19 cellular contexts compared by ENCODE assay signal in genomic region chr10:112899396-112900065, GRCh38. TPM values are rescaled to one million over a fixed set of nuclear protein-coding genes. Genes with fewer than 3 reads are reported as not detected.
DNase-seq lines count a peak whose midpoint lies in the region; ATAC-seq, FAIRE-seq and TF ChIP-seq lines count a peak whose summit lies in the region.
"Had no signal": no experiment of that assay in that cellular context is flagged by ENCODE, and none has a peak within 500 bp of the region (broad histone marks: within the 10 kb centered on the region; RNA-seq: fewer than 3 reads in every experiment).

No MANE protein-coding gene starts in this region.

- no peaks in the 10 kb centered on the region for H3K79me2 ChIP-seq in H1 (ENCODE audit: control insufficient read depth in 1 of 2, insufficient read depth in 2 of 2, low read length in 2 of 2)

- POLR2A ChIA-PET in HEK293 (lab: Yijun Ruan, JAX): no interaction called here
- POLR2A ChIA-PET in H1 (lab: Charles Lee; ENCODE audit: partially characterized antibody): interaction anchor here (0.6 to 2.5 kb wide), 9 partner anchors 10 to 355 kb away, joined by 3 to 11 read pairs (median 4); no protein-coding TSS in a partner anchor

- H3K9ac ChIP-seq in H1 (replicated peaks in 1 of 4; ENCODE audit: extremely low read depth in 1 of 4, low read depth in 3 of 4, low read length in 3 of 4) (no peak overlapping the region), mesenchymal stem cell (ENCODE audit: low read length) (no peak overlapping the region)

- H3K4me1 ChIP-seq in HEK293 (ENCODE audit: control insufficient read depth, insufficient read depth, low read length) (0 out of 2 replicates have a peak, but pooled peaks cover 6% of the 10 kb centered on the region), H1 (replicated peaks in 1 of 4; ENCODE audit: control insufficient read depth in 3 of 4, insufficient read depth in 4 of 4, low read length in 3 of 4) (peaks cover 2 to 19% (median 17%) of the 10 kb centered on the region in 4 experiments), mesenchymal stem cell (ENCODE audit: control insufficient read depth, insufficient read depth, low read depth, low read length) (peaks cover 11% of the 10 kb centered on the region), thoracic aorta (ENCODE audit: control insufficient read depth in 1 of 2, low read depth in 2 of 2) (peaks cover 3 to 17% of the 10 kb centered on the region in 2 donors)
- H3K4me1 ChIP-seq: uterus had no signal

- H2BK5ac ChIP-seq in H1 (ENCODE audit: low read depth, low read length) (no peak overlapping the region), mesenchymal stem cell (ENCODE audit: low read depth, low read length, poor library complexity, severe bottlenecking) (no peak overlapping the region)

- CTCF ChIA-PET in HEK293 (lab: Yijun Ruan, JAX): interaction anchor here (0.7 kb wide), 1 partner anchor 156 kb away, joined by 3 read pairs; no protein-coding TSS in a partner anchor
- CTCF ChIA-PET in H1 (lab: Charles Lee; ENCODE audit: partially characterized antibody): interaction anchor here (0.6 to 1.8 kb wide), 6 partner anchors 20 to 296 kb away, joined by 3 to 5 read pairs (median 4); no protein-coding TSS in a partner anchor

- no peak overlapping the region for H4K5ac ChIP-seq in H1 (ENCODE audit: insufficient read length, low read depth, low read length)

- H2BK20ac ChIP-seq in H1 (ENCODE audit: low read length): no peak overlapping the region

- H2BK120ac ChIP-seq in H1 (replicated peaks; ENCODE audit: low read depth, low read length) (peak overlapping the region; percentile 26), mesenchymal stem cell (ENCODE audit: low read depth, low read length) (no peak overlapping the region)

- H3K27ac ChIP-seq in HEK293 (ENCODE audit: extremely low read depth, low read depth, low read length) (no peak overlapping the region), H1 (ENCODE audit: low read depth, low read length) (no peak overlapping the region), mesenchymal stem cell (ENCODE audit: low read length, poor library complexity, severe bottlenecking) (peak overlapping the region; percentile 86), thoracic aorta (no peak overlapping the region)
- H3K27ac ChIP-seq: uterus had no signal

- H4K20me1 ChIP-seq in H1 (replicated peaks in 1 of 2; ENCODE audit: control insufficient read depth in 1 of 2, insufficient read depth in 2 of 2, low read length in 2 of 2): no peaks in the 10 kb centered on the region

- H3K4me3 ChIP-seq in HEK293 (ENCODE audit: low read depth, low read length) (no peak overlapping the region), H1 (ENCODE audit: extremely low read depth in 1 of 4, insufficient read depth in 2 of 4, low read depth in 3 of 4, low read length in 4 of 4) (peak overlapping the region in 3 of 4 experiments; percentile 15 to 51 (median 26); a peak in 4 of 8 replicates), mesenchymal stem cell (ENCODE audit: insufficient read depth in 1 of 2, low read depth in 1 of 2, low read length in 2 of 2) (no peak overlapping the region), thoracic aorta (peak overlapping the region; percentile 53)
- H3K4me3 ChIP-seq: uterus had no signal

- H2AK5ac ChIP-seq in H1 (ENCODE audit: low read depth, low read length) (no peak overlapping the region), mesenchymal stem cell (ENCODE audit: low read length, severe bottlenecking) (peak overlapping the region; percentile 76)

- H2BK12ac ChIP-seq in H1 (ENCODE audit: low read depth, low read length) (0 out of 2 replicates have a peak overlapping the region, but pooled peaks have one; percentile 28), mesenchymal stem cell (ENCODE audit: low read length in 2 of 2) (no peak overlapping the region)

- H3K18ac ChIP-seq in H1 (ENCODE audit: extremely low read depth, low read length) (peak overlapping the region; percentile 20; the same call in 1 of the 2 replicates), mesenchymal stem cell (ENCODE audit: low read depth in 1 of 2, low read length in 2 of 2) (no peak overlapping the region)

- no peak overlapping the region for H3K56ac ChIP-seq in H1 (replicated peaks; ENCODE audit: insufficient read length, low read depth, low read length)

- FAIRE-seq in H1 (lab: Jason Lieb, UNC): peak; percentile 24

- H3K4ac ChIP-seq in H1 (replicated peaks; ENCODE audit: insufficient read length, low read depth, low read length): no peak overlapping the region
- no peak overlapping the region for H3K4ac ChIP-seq in mesenchymal stem cell (ENCODE audit: low read depth in 1 of 2, low read length in 2 of 2)

- TF ChIP-seq CTCF in HEK293 (tag by site-specific recombination; IDR thresholded peaks at IDR 0.05): no peak
- no peak for TF ChIP-seq CTCF in H1 (IDR thresholded peaks at IDR 0.05; ENCODE audit: control extremely low read depth in 1 of 3, insufficient read depth in 1 of 3, low read depth in 1 of 3, low read length in 3 of 3)
- no peak for TF ChIP-seq CTCF in thoracic aorta (IDR thresholded peaks at IDR 0.05)

- H3K4me2 ChIP-seq in H1 (ENCODE audit: insufficient read depth in 1 of 2, low read depth in 2 of 2, low read length in 2 of 2) (peak overlapping the region; percentile 63 to 87), mesenchymal stem cell (ENCODE audit: low read length, poor library complexity, severe bottlenecking) (peak overlapping the region; percentile 78)

- no peak overlapping the region for H3K23ac ChIP-seq in H1 (ENCODE audit: insufficient read length)
- no peak overlapping the region for H3K23ac ChIP-seq in mesenchymal stem cell (ENCODE audit: low read length in 2 of 2)

- TF ChIP-seq RAD21 in H1 (IDR thresholded peaks at IDR 0.05 in 1 of 2, conservative IDR thresholded peaks at IDR 0.05 in 1 of 2; ENCODE audit: low read depth in 2 of 2, low read length in 2 of 2): no peak

- ATAC-seq in thoracic aorta (ENCODE audit: insufficient number of reproducible peaks, low FRiP score, low read depth) (no peak), GM21390 (IDR thresholded peaks at IDR 0.05; ENCODE audit: unreplicated experiment) (no peak), HG02870 (IDR thresholded peaks at IDR 0.05; ENCODE audit: unreplicated experiment) (no peak), GM19397 (IDR thresholded peaks at IDR 0.05; ENCODE audit: unreplicated experiment) (no peak)

- H4K91ac ChIP-seq in H1 (replicated peaks; ENCODE audit: insufficient read length, low read length): no peak overlapping the region
- H4K91ac ChIP-seq in mesenchymal stem cell (ENCODE audit: low read length): no peak overlapping the region

- H2BK15ac ChIP-seq in H1 (ENCODE audit: low read length): no peak overlapping the region
- no peak overlapping the region for H2BK15ac ChIP-seq in mesenchymal stem cell (ENCODE audit: low read depth, poor library complexity, severe bottlenecking)

- TF ChIP-seq POLR2A in H1 (IDR thresholded peaks at IDR 0.05; ENCODE audit: control extremely low read depth in 1 of 2, low read depth in 2 of 2, low read length in 2 of 2): no peak

- H3K79me1 ChIP-seq in H1 (ENCODE audit: low read depth, low read length): no peaks in the 10 kb centered on the region; the same call in 1 of the 2 replicates
- no peaks in the 10 kb centered on the region for H3K79me1 ChIP-seq in mesenchymal stem cell (replicated peaks; ENCODE audit: low read length, poor library complexity, severe bottlenecking)

- H2AFZ ChIP-seq in H1 (ENCODE audit: low read length): no peak overlapping the region
- H2AFZ ChIP-seq in mesenchymal stem cell (ENCODE audit: low read depth, low read length): no peak overlapping the region

- H3K27me3 ChIP-seq in H1 (replicated peaks in 1 of 4; ENCODE audit: control insufficient read depth in 3 of 4, extremely low read depth in 1 of 4, insufficient read depth in 3 of 4, low read length in 3 of 4) (no peaks in the 10 kb centered on the region), mesenchymal stem cell (ENCODE audit: control insufficient read depth in 1 of 2, insufficient read depth in 1 of 2, low read length in 2 of 2) (no peaks in the 10 kb centered on the region), thoracic aorta (replicated peaks; ENCODE audit: insufficient read depth) (no peaks in the 10 kb centered on the region)
- H3K27me3 ChIP-seq: uterus had no signal

- H3K36me3 ChIP-seq in HEK293 (ENCODE audit: control insufficient read depth in 2 of 2, insufficient read depth in 1 of 2, low read length in 2 of 2) (no peaks in the 10 kb centered on the region), H1 (ENCODE audit: control insufficient read depth in 2 of 4, insufficient read depth in 4 of 4, low read length in 3 of 4) (no peaks in the 10 kb centered on the region), mesenchymal stem cell (ENCODE audit: control insufficient read depth in 1 of 2, insufficient read depth in 2 of 2, low read depth in 1 of 2, low read length in 2 of 2) (no peaks in the 10 kb centered on the region), thoracic aorta (no peaks in the 10 kb centered on the region)
- H3K36me3 ChIP-seq: uterus had no signal

- no peak for TF ChIP-seq EP300 in H1 (IDR thresholded peaks at IDR 0.05; ENCODE audit: borderline replicate concordance in 1 of 2, low read depth in 2 of 2, low read length in 2 of 2)

- 0 out of 2 replicates have a peak overlapping the region, but pooled peaks have one; percentile 53 for H4K8ac ChIP-seq in H1 (ENCODE audit: extremely low read depth, insufficient read depth, low read length)
- H4K8ac ChIP-seq in mesenchymal stem cell (ENCODE audit: low read length): no peak overlapping the region

- no peaks in the 10 kb centered on the region for H3K23me2 ChIP-seq in H1 (ENCODE audit: low read depth, low read length)

- H3K9me3 ChIP-seq in HEK293 (ENCODE audit: control insufficient read depth, insufficient read depth, low read depth, low read length) (no peaks in the 10 kb centered on the region), H1 (ENCODE audit: insufficient read depth in 2 of 2, low read depth in 1 of 2, low read length in 1 of 2) (no peaks in the 10 kb centered on the region), mesenchymal stem cell (ENCODE audit: control insufficient read depth, low read length) (peaks cover 2% of the 10 kb centered on the region), thoracic aorta (no peaks in the 10 kb centered on the region)
- H3K9me3 ChIP-seq: uterus had no signal

- no peak overlapping the region for H3K14ac ChIP-seq in H1 (ENCODE audit: insufficient read length)
- H3K14ac ChIP-seq in mesenchymal stem cell (ENCODE audit: low read length in 2 of 2): no peak overlapping the region

- WGBS in H1 (ENCODE audit: extremely low coverage in 1 of 2, insufficient coverage in 1 of 2, insufficient read length in 1 of 2, insufficient replicate concordance in 2 of 2, low coverage in 1 of 2, low lambda C conversion rate in 2 of 2, missing lambda C conversion rate in 1 of 2), 2 experiments: 78% methylated on average over 8 of the region's 8 CpGs; no CpG with 5 or more reads in 1 of the 2 experiments
- WGBS in mesenchymal stem cell: 92% methylated on average over 5 of the region's 8 CpGs

- no peak for DNase-seq in H1 (ENCODE audit: low read depth in 1 of 2, low spot score in 2 of 2)
- DNase-seq in mesenchymal stem cell: no peak
- no peak for DNase-seq in thoracic aorta (ENCODE audit: low spot score)
- DNase-seq: activated CD4-positive, alpha-beta T cell treated with anti-CD3 and anti-CD28 coated beads, Interleukin-2, amount 50 U/mL, for 1 hour; amniotic stem cell; central memory CD4-positive, alpha-beta T cell; effector CD4-positive, alpha-beta T cell; IMR-90; MM.1S; NCI-H1930; NCI-H446 treated with DMSO at 0.1 percent for 48 hours; occipital lobe; RPMI8226; stimulated activated CD4-positive, alpha-beta T cell treated with anti-CD3 and anti-CD28 coated beads, Interleukin-1b, Interleukin-23, amount 100 ng/mL, for 48 hours; uterus had no signal

RNA-seq across cellular contexts. Expression of gene TCF7L2, which starts 50.5 kb away (rescaled TPM):
- 63.7 and 67.3 TPM in 2 replicates for total RNA-seq in H1 (2021; fragmentation: NEBNext Ultra II Directional; extraction: Animal tissue kit (Norgen Biotek cat#: 25700))
- 33.9 and 52.6 TPM in 2 replicates for polyA plus RNA-seq in H1 (2011; rRNA removed)
- 15.1 TPM for polyA plus RNA-seq in H1 (2011; cell fraction: cytosol; rRNA removed)
- 89.0 TPM for polyA plus RNA-seq in H1 (2011; cell fraction: nucleus; rRNA removed)
- 60.9 to 109 TPM (median 93.0 TPM) in 4 replicates for polyA plus RNA-seq in H1 (2012, experiment 1 of 2)
- 26.5 TPM for polyA plus RNA-seq in H1 (2012, experiment 2 of 2)
- polyA plus RNA-seq in H1 (2013, experiment 1 of 2): 79.6 TPM
- 75.5 TPM for polyA plus RNA-seq in H1 (2013, experiment 2 of 2)
- polyA minus RNA-seq in H1 (2011; rRNA and poly(A)+ RNA removed): 33.9 and 38.1 TPM in 2 replicates
- 58.9 TPM for polyA minus RNA-seq in H1 (2011; cell fraction: cytosol; rRNA and poly(A)+ RNA removed)
- polyA minus RNA-seq in H1 (2011; cell fraction: nucleus; rRNA and poly(A)+ RNA removed): 106 TPM
- 35.0 TPM for polyA plus RNA-seq in mesenchymal stem cell (2013, experiment 1 of 2)
- polyA plus RNA-seq in mesenchymal stem cell (2013, experiment 2 of 2): 36.7 TPM
- total RNA-seq in thoracic aorta: 10 to 100 TPM; 21.4 to 50.5 TPM

Comparison
In these comparisons a context has a peak if more than half of its experiments do, and no peak if none do; other contexts are left out.
1. H3K4me3 ChIP-seq: peak in H1 (3 of 4) and thoracic aorta (single experiment); none in HEK293 (single experiment) and mesenchymal stem cell (0 of 2).